In the genomic region with DNA sequence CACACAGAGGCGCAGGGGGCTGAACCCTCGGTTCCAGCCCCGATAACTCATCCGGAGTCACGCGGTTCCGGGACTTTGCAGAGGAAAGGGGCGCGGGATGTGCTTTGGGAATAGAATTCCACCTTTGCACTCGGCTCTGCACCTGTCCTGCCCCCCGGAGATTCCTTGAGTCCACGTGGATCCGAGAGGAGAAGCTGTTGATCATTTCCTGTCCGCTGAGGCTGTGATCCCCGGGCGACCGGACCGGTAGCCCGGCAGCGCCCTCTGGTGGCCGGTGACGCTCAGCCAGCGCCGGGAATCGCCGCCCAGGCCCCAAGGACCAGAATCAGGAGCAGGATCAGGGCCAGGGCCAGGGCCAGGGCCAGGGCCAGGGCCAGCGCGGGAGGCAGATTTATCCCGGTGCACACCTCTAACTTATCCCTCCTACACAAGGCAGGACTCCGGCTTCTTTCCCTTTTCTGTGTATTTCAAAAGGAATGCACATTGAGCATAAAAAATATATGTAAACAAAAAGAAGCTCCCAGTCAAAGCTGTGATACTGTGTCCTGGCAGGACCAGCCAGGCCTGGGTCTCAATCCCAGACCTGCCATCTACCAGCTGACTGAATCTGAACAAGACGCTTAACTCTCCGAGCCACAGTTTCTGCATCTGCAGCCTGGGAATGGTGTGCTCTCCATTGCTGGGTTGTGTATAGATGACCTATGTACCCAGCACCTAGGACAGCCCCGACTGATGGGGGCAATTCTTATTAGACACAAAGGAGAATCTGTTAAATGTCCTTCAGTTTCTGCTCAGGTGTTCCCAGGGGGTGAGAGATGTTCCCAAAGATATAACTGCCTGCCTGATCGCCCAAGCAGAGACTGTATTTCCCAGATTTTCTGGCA, we compare ENCODE assay signal across 8 cellular contexts. TPM values are rescaled to one million over a fixed set of nuclear protein-coding genes. Genes with fewer than 3 reads are reported as not detected.
DNase-seq lines count a peak whose midpoint lies in the region; ATAC-seq and TF ChIP-seq lines count a peak whose summit lies in the region.

No MANE protein-coding gene starts in this region.

- H3K27ac ChIP-seq in foreskin keratinocyte (no peak overlapping the region), neural cell (ENCODE audit: low read length) (no peak overlapping the region)

- DNase-seq in HuH-7.5 (ENCODE audit: low spot score) (peak; percentile 97), RKO (ENCODE audit: low spot score) (peak; percentile 86), foreskin keratinocyte (peak; percentile 4 to 34)
- peak; percentile 74 for DNase-seq in activated T-helper 9 cell treated with anti-CD3 and anti-CD28 coated beads, Interleukin-2, amount 50 U/mL, for 16 hours (ENCODE audit: low read depth)
- DNase-seq in stimulated activated naive CD4-positive, alpha-beta T cell treated with Interleukin-2 at 50 U/mL for 16 hours (lab: John Stamatoyannopoulos, UW), result peak; percentile 59

- H3K9me3 ChIP-seq in neural cell (ENCODE audit: low read length), result no peaks in the 10 kb centered on the region

- TF ChIP-seq CTCF in GM12875 (IDR thresholded peaks at IDR 0.05; ENCODE audit: borderline replicate concordance, insufficient read depth, low read depth, low read length) (peak; percentile 93), foreskin keratinocyte (conservative IDR thresholded peaks at IDR 0.05) (peak; percentile 94), neural cell (IDR thresholded peaks at IDR 0.05; ENCODE audit: poor library complexity, severe bottlenecking) (peak; percentile 92)

- peak; percentile 94 for TF ChIP-seq RAD21 in neural cell (conservative IDR thresholded peaks at IDR 0.05)

- TF ChIP-seq EP300 in neural cell (conservative IDR thresholded peaks at IDR 0.05; ENCODE audit: poor library complexity, severe bottlenecking), result no peak

- H3K4me1 ChIP-seq in foreskin keratinocyte, result no peaks in the 10 kb centered on the region

- H3K27me3 ChIP-seq in foreskin keratinocyte, result peaks cover 44% of the 10 kb centered on the region
- H3K27me3 ChIP-seq in neural cell (ENCODE audit: insufficient read depth, low read depth, low read length), result no peaks in the 10 kb centered on the region

- ATAC-seq in foreskin keratinocyte (peak; percentile 77), HG02970 (IDR thresholded peaks at IDR 0.05; ENCODE audit: low FRiP score, unreplicated experiment) (no peak)

- H3K79me2 ChIP-seq in neural cell (replicated peaks; ENCODE audit: insufficient read depth, low read length), result no peaks in the 10 kb centered on the region

- peak overlapping the region; percentile 59 for H3K4me3 ChIP-seq in GM12875 (ENCODE audit: low read depth, low read length)
- peak overlapping the region; percentile 53 for H3K4me3 ChIP-seq in neural cell (ENCODE audit: low read length)

- no peaks in the 10 kb centered on the region for H3K9me2 ChIP-seq in neural cell (ENCODE audit: insufficient read depth, low read length)

- H2AFZ ChIP-seq in neural cell (ENCODE audit: low read depth, low read length), result no peak overlapping the region

- no peaks in the 10 kb centered on the region for H3K36me3 ChIP-seq in neural cell (ENCODE audit: insufficient read depth, low read length)

- no peaks in the 10 kb centered on the region for H4K20me1 ChIP-seq in neural cell (ENCODE audit: insufficient read depth)

- no peak overlapping the region for H3K4me2 ChIP-seq in neural cell (ENCODE audit: low read length)

- no peaks in the 10 kb centered on the region for H3F3A ChIP-seq in neural cell (ENCODE audit: insufficient read depth, low read length, poor library complexity, severe bottlenecking)

- H3K9ac ChIP-seq in neural cell (ENCODE audit: low read length), result no peak overlapping the region

TF ChIP-seq in neural cell, 6 proteins besides CTCF, POLR2A, EP300 and RAD21:
- TF ChIP-seq TAF1 (IDR thresholded peaks at IDR 0.05; ENCODE audit: low read depth) (no peak), MXI1 (conservative IDR thresholded peaks at IDR 0.05; ENCODE audit: poor library complexity, severe bottlenecking) (peak; percentile 67), SMC3 (conservative IDR thresholded peaks at IDR 0.05; ENCODE audit: poor library complexity) (peak; percentile 99)
TF ChIP-seq in neural cell: peak in this region for 2.

RNA-seq across cellular contexts. Expression of a gene that starts 8.5 kb away (rescaled TPM):
- total RNA-seq in foreskin keratinocyte, result not detected in 2 replicates
- not detected in 2 replicates for polyA plus RNA-seq in foreskin keratinocyte
- polyA plus RNA-seq in neural cell, result not detected in 2 replicates
- polyA minus RNA-seq in neural cell, result not detected in 2 replicates

RNA-seq across cellular contexts. Expression of a gene that starts 49.9 kb away (rescaled TPM):
- not detected in 2 replicates for total RNA-seq in foreskin keratinocyte
- not detected in 2 replicates for polyA plus RNA-seq in foreskin keratinocyte
- polyA plus RNA-seq in neural cell, result 37.7 and 73.3 TPM in 2 replicates
- 13.2 and 15.1 TPM in 2 replicates for polyA minus RNA-seq in neural cell

Comparison
In these comparisons a context has a peak if more than half of its experiments do, and no peak if none do; other contexts are left out.
1. DNase-seq: peak in every context shown above with its lines; median percentile 97 in HuH-7.5; 86 in RKO; 74 in activated T-helper 9 cell treated with anti-CD3 and anti-CD28 coated beads, Interleukin-2, amount 50 U/mL, for 16 hours; 59 in stimulated activated naive CD4-positive, alpha-beta T cell treated with Interleukin-2 at 50 U/mL for 16 hours; 19 in foreskin keratinocyte.
2. RNA of a gene that starts 49.9 kb away (polyA plus RNA-seq): 37.7 to 73.3 TPM in neural cell; not detected in foreskin keratinocyte; every median in the first group is over 10 times any median in the second.
3. Peak in every context shown above with its lines, with median percentiles within 50 percentile points of each other: CTCF ChIP-seq.